8 cellular contexts compared by ENCODE assay signal in genomic region chr15:99076109-99076508, GRCh38. TPM values are rescaled to one million over a fixed set of nuclear protein-coding genes. Genes with fewer than 3 reads are reported as not detected.
A peak's percentile ranks its signal among the peaks of the same experiment; 100 is the strongest.
DNase-seq lines count a peak whose midpoint lies in the region; ATAC-seq and TF ChIP-seq lines count a peak whose summit lies in the region.

No MANE protein-coding gene starts in this region.

- peak overlapping the region; percentile 35; the same call in 1 of the 2 replicates for H3K9ac ChIP-seq in KMS-11

- WGBS in right cardiac atrium: 63% methylated on average over 2 of the region's 2 CpGs

- no peaks in the 10 kb centered on the region for H3K4me1 ChIP-seq in right cardiac atrium (ENCODE audit: control insufficient read depth, insufficient read depth, low read length)
- peaks cover 10% of the 10 kb centered on the region for H3K4me1 ChIP-seq in KMS-11 (ENCODE audit: low read depth, poor library complexity, severe bottlenecking)
- no peaks in the 10 kb centered on the region for H3K4me1 ChIP-seq in tibial artery

- H3K36me3 ChIP-seq in KMS-11 (ENCODE audit: insufficient read depth) (no peaks in the 10 kb centered on the region), tibial artery (no peaks in the 10 kb centered on the region)

- no peaks in the 10 kb centered on the region for H3K27me3 ChIP-seq in right cardiac atrium (ENCODE audit: control insufficient read depth, insufficient read depth)
- H3K27me3 ChIP-seq in KMS-11 (ENCODE audit: insufficient read depth, low read depth): no peaks in the 10 kb centered on the region
- no peaks in the 10 kb centered on the region for H3K27me3 ChIP-seq in tibial artery

- ATAC-seq in right cardiac atrium: no peak
- ATAC-seq in left ventricle myocardium superior: no peak
- no peak for ATAC-seq in sciatic nerve

- no peaks in the 10 kb centered on the region for H3K9me3 Mint-ChIP-seq in chondrocyte (ENCODE audit: low read depth)

- H3K9me3 ChIP-seq in right cardiac atrium (ENCODE audit: control insufficient read depth, low read length): no peaks in the 10 kb centered on the region
- no peaks in the 10 kb centered on the region for H3K9me3 ChIP-seq in tibial artery

- H3K4me3 Mint-ChIP-seq in chondrocyte (ENCODE audit: unreplicated experiment): peak overlapping the region; percentile 55

- DNase-seq in right cardiac atrium (no peak), left ventricle myocardium superior (no peak), chondrocyte (ENCODE audit: low spot score) (no peak), tibial artery (no peak), sciatic nerve (ENCODE audit: low spot score) (no peak)
- no peak for DNase-seq in stimulated activated CD4-positive, alpha-beta T cell treated with anti-CD3 and anti-CD28 coated beads, Interleukin-1b, Interleukin-23, amount 100 ng/mL, for 48 hours
- DNase-seq in activated CD8-positive, alpha-beta memory T cell treated with anti-CD3 and anti-CD28 coated beads for 24 hours: no peak

- peak overlapping the region; percentile 79 for H2AFZ ChIP-seq in KMS-11 (ENCODE audit: low read depth)

- intact Hi-C loops in right cardiac atrium (cut with DNase I): loop anchor here in 3 of 4 donors (5.0 to 10.0 kb wide), 6 partner anchors 299 to 634 kb away; no protein-coding TSS in a partner anchor
- intact Hi-C loops in left ventricle myocardium superior (cut with micrococcal nuclease): loop anchor here (2.0 to 5.0 kb wide), 2 partner anchors 557 to 634 kb away; no protein-coding TSS in a partner anchor
- intact Hi-C loops in tibial artery (cut with DNase I; ENCODE audit: low total_unique reads): loop anchor here (2.0 to 5.0 kb wide), 2 partner anchors 297 to 634 kb away; no protein-coding TSS in a partner anchor
- intact Hi-C loops in sciatic nerve (cut with DNase I): loop anchor here (10.0 kb wide), 1 partner anchor 551 kb away; no protein-coding TSS in a partner anchor

- TF ChIP-seq CTCF in KMS-11 (conservative IDR thresholded peaks at IDR 0.05; ENCODE audit: low read depth, low read length) (no peak), chondrocyte (IDR thresholded peaks at IDR 0.05) (no peak), tibial artery (IDR thresholded peaks at IDR 0.05) (no peak)

- H3K4me2 ChIP-seq in KMS-11: peak overlapping the region; percentile 66

- no peaks in the 10 kb centered on the region for H3K36me3 Mint-ChIP-seq in chondrocyte (ENCODE audit: low read depth)

- no peaks in the 10 kb centered on the region for H4K20me1 ChIP-seq in KMS-11 (ENCODE audit: insufficient read depth)

- H3K79me2 ChIP-seq in KMS-11 (ENCODE audit: insufficient read depth, low read depth): no peaks in the 10 kb centered on the region

- H3K27me3 Mint-ChIP-seq in chondrocyte (ENCODE audit: low read depth): no peaks in the 10 kb centered on the region

- peaks cover 7% of the 10 kb centered on the region for H3K4me1 Mint-ChIP-seq in chondrocyte (ENCODE audit: low read depth)

- H3K27ac ChIP-seq in right cardiac atrium (ENCODE audit: low read length) (no peak overlapping the region), KMS-11 (no peak overlapping the region), tibial artery (peak overlapping the region; percentile 14 to 59)

- H3K4me3 ChIP-seq in right cardiac atrium (ENCODE audit: low read length): peak overlapping the region; percentile 38
- no peak overlapping the region for H3K4me3 ChIP-seq in KMS-11 (IDR thresholded peaks at IDR 0.05; ENCODE audit: insufficient read depth, low read depth, low read length)
- peak overlapping the region in 1 of 2 donors; percentile 43 for H3K4me3 ChIP-seq in tibial artery

- peak overlapping the region; percentile 91 for H3K27ac Mint-ChIP-seq in chondrocyte (ENCODE audit: unreplicated experiment)

RNA-seq across cellular contexts. Expression of gene SYNM, which starts 28.8 kb away (rescaled TPM):
- total RNA-seq in right cardiac atrium: 100 to 1,000 TPM; 184 to 463 (median 218) TPM
- 127 TPM for polyA plus RNA-seq in right cardiac atrium
- total RNA-seq in left ventricle myocardium superior: 329 TPM
- 13.2 to 23.4 TPM (median 22.1 TPM) in 3 replicates for total RNA-seq in chondrocyte
- 33.7 TPM for total RNA-seq in sciatic nerve

Comparison
In these comparisons a context has a peak if more than half of its experiments do, and no peak if none do; other contexts are left out.
1. H3K27ac ChIP-seq: peak in tibial artery (2 of 2); none in right cardiac atrium (single experiment) and KMS-11 (single experiment).